Comparison of ENCODE assay signal across 21 cellular contexts in the genomic region with DNA sequence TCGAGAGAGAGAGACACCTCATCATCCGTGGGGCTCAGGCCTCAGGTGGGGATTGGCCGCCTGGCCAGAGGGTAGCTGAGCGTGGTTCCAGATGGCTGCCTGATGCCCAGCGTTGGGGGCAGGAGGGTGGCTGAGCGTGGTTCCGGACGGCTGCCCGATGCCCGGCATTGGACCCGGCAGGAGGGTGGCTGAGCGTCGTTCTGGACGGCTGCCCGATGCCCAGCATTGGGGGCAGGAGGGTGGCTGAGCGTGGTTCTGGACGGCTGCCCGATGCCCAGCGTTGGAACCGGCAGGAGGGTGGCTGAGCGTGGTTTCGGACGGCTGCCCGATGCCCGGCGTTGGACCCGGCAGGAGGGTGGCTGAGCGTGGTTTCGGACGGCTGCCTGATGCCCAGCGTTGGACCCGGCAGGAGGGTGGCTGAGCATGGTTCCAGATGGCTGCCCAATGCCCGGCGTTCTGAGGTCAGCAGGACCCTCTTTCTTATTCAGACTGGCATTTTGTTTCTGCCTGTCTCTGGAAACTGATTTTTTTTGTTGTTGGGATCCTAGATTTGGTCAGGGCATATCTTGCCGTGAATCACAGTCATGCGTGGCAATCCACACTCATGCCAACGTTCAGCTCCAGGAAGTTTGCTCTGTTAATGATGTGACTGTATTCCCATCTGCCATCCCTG. TPM values are rescaled to one million over a fixed set of nuclear protein-coding genes. Genes with fewer than 3 reads are reported as not detected.
DNase-seq lines count a peak whose midpoint lies in the region; ATAC-seq and TF ChIP-seq lines count a peak whose summit lies in the region.
"Had no signal": no experiment of that assay in that cellular context is flagged by ENCODE, and none has a peak within 500 bp of the region (broad histone marks: within the 10 kb centered on the region; RNA-seq: fewer than 3 reads in every experiment).

No MANE protein-coding gene starts in this region.

- H3K14ac ChIP-seq in trophoblast cell (ENCODE audit: low read length), result no peak overlapping the region

- no peak overlapping the region for H3K18ac ChIP-seq in trophoblast cell (ENCODE audit: low read length)

- H3K4me1 ChIP-seq in right atrium auricular region (peaks cover 0 to 10% of the 10 kb centered on the region in 2 donors), trophoblast cell (ENCODE audit: control insufficient read depth in 1 of 2, insufficient read depth in 2 of 2, low read length in 2 of 2) (no peaks in the 10 kb centered on the region)

- no peak overlapping the region for H3K23ac ChIP-seq in trophoblast cell (ENCODE audit: low read length)

- H3K9me3 ChIP-seq in right atrium auricular region (no peaks in the 10 kb centered on the region), trophoblast cell (ENCODE audit: insufficient read depth, low read depth, low read length) (peaks cover 51% of the 10 kb centered on the region)

- peaks cover 13% of the 10 kb centered on the region for H3K9me3 Mint-ChIP-seq in glutamatergic neuron (ENCODE audit: unreplicated experiment)

- POLR2A ChIA-PET in RWPE1 (lab: Yijun Ruan, JAX; ENCODE audit: low non-redundant PET), result no interaction called here

- WGBS in trophoblast cell (ENCODE audit: extremely low coverage, insufficient coverage, insufficient read length), result no CpG with 5 or more reads among the region's 37 CpGs

- H3K27me3 ChIP-seq in right atrium auricular region (peaks cover under 1 to 3% of the 10 kb centered on the region in 2 donors), trophoblast cell (ENCODE audit: insufficient read depth, low read length) (peaks cover 12% of the 10 kb centered on the region)

- peaks cover 3% of the 10 kb centered on the region for H3K4me1 Mint-ChIP-seq in glutamatergic neuron (ENCODE audit: low read depth, unreplicated experiment)

- no peak overlapping the region for H2AFZ ChIP-seq in trophoblast cell (ENCODE audit: insufficient read depth, low read length, poor library complexity)
- H2AFZ ChIP-seq: PC-9 had no signal

- intact Hi-C loops in left ventricle myocardium superior (cut with micrococcal nuclease), result no loop called here

- DNase-seq in left ventricle myocardium superior, result peak; percentile 11
- no peak for DNase-seq in right atrium auricular region (ENCODE audit: low spot score)
- DNase-seq in RWPE1 (ENCODE audit: low spot score), result no peak
- DNase-seq in glutamatergic neuron, result peak; percentile 3
- no peak for DNase-seq in trophoblast cell
- no peak for DNase-seq in UCSD-AML1 (lab: John Stamatoyannopoulos, UW; ENCODE audit: unreplicated experiment)
- DNase-seq in activated T-cell treated with anti-CD3 and anti-CD28 coated beads, Interleukin-2, amount 50 U/mL, for 48 hours, result no peak
- DNase-seq: DND-41, GDM1, H7, IMR-90, Kasumi-1, NCI-H1417 treated with DMSO at 0.1 percent for 48 hours, NCI-H1930, NCI-H2171, NCI-H446 treated with DMSO at 0.1 percent for 48 hours, NCI-H748 treated with DMSO at 0.1 percent for 48 hours had no signal

- TF ChIP-seq CTCF in right atrium auricular region (IDR thresholded peaks at IDR 0.05) (no peak), RWPE1 (conservative IDR thresholded peaks at IDR 0.05; ENCODE audit: low read depth) (no peak), glutamatergic neuron (IDR thresholded peaks at IDR 0.05; ENCODE audit: partially characterized antibody, unreplicated experiment) (no peak)

- no peak overlapping the region for H3K4me3 Mint-ChIP-seq in glutamatergic neuron (ENCODE audit: unreplicated experiment)

- H3K27me3 Mint-ChIP-seq in glutamatergic neuron (ENCODE audit: unreplicated experiment), result peaks cover 14% of the 10 kb centered on the region

- no peak for ATAC-seq in left ventricle myocardium superior
- ATAC-seq: GM12878, Right ventricle myocardium inferior had no signal

- no peak overlapping the region for H4K8ac ChIP-seq in trophoblast cell (ENCODE audit: low read depth, low read length)

- H3K79me2 ChIP-seq in trophoblast cell (ENCODE audit: control insufficient read depth, insufficient read depth, low read length, poor library complexity), result no peaks in the 10 kb centered on the region

- CTCF ChIA-PET in RWPE1 (lab: Yijun Ruan, JAX), result no interaction called here

- H3K27ac ChIP-seq in right atrium auricular region, result no peak overlapping the region
- H3K27ac ChIP-seq in RWPE1, result peak overlapping the region; percentile 86
- no peak overlapping the region for H3K27ac ChIP-seq in trophoblast cell (ENCODE audit: low read depth, low read length)
- H3K27ac ChIP-seq: PC-9 had no signal

- no peak overlapping the region for H2AK5ac ChIP-seq in trophoblast cell (ENCODE audit: low read length)

- H2BK5ac ChIP-seq in trophoblast cell (ENCODE audit: low read depth, low read length, poor library complexity), result no peak overlapping the region

- no peak overlapping the region for H3K4me2 ChIP-seq in trophoblast cell (ENCODE audit: low read length)
- H3K4me2 ChIP-seq: PC-9 had no signal

- no peaks in the 10 kb centered on the region for H3K36me3 ChIP-seq in right atrium auricular region
- H3K36me3 ChIP-seq in trophoblast cell (ENCODE audit: control insufficient read depth in 1 of 2, insufficient read depth in 2 of 2, low read length in 2 of 2), result no peaks in the 10 kb centered on the region

- no peak overlapping the region for H4K12ac ChIP-seq in trophoblast cell (ENCODE audit: low read depth, low read length)

- no peaks in the 10 kb centered on the region for H3K36me3 Mint-ChIP-seq in glutamatergic neuron (ENCODE audit: unreplicated experiment)

- no peak overlapping the region for H2BK120ac ChIP-seq in trophoblast cell (ENCODE audit: insufficient read depth, low read length, poor library complexity)

- H4K91ac ChIP-seq in trophoblast cell (ENCODE audit: low read depth, low read length), result no peak overlapping the region

- H3K4me3 ChIP-seq in right atrium auricular region (no peak overlapping the region), trophoblast cell (ENCODE audit: low read depth, low read length) (no peak overlapping the region)
- H3K4me3 ChIP-seq: GM12878, PC-9 had no signal

- no peaks in the 10 kb centered on the region for H3K79me1 ChIP-seq in trophoblast cell (ENCODE audit: low read length)

- H3K27ac Mint-ChIP-seq in glutamatergic neuron (ENCODE audit: unreplicated experiment), result no peak overlapping the region

- H3K4ac ChIP-seq in trophoblast cell (ENCODE audit: low read depth, low read length), result no peak overlapping the region

- H3K9ac ChIP-seq in trophoblast cell (ENCODE audit: low read length), result no peak overlapping the region

- H2BK12ac ChIP-seq in trophoblast cell (ENCODE audit: low read length), result no peak overlapping the region

RNA-seq across cellular contexts. Expression of gene GALNT9, which starts 40.7 kb away (rescaled TPM):
- total RNA-seq in left ventricle myocardium superior (1.6 TPM), right atrium auricular region (10 to 100 TPM in 1 of 2 donors, 1 to 10 TPM in 1; 4.0 to 10.8 TPM), glutamatergic neuron (ENCODE audit: unreplicated experiment) (13.7 TPM)
- polyA plus RNA-seq in trophoblast cell (2013), result 0.03 TPM in 1 of 2 replicates, not detected in the other
- total RNA-seq: GM12878, HT-29, Right ventricle myocardium inferior had no signal

Comparison
In these comparisons a context has a peak if more than half of its experiments do, and no peak if none do; other contexts are left out.
1. DNase-seq: peak in left ventricle myocardium superior (single experiment) and glutamatergic neuron (single experiment); none in right atrium auricular region (single experiment), RWPE1 (single experiment), trophoblast cell (0 of 2), UCSD-AML1 (single experiment) and activated T-cell treated with anti-CD3 and anti-CD28 coated beads, Interleukin-2, amount 50 U/mL, for 48 hours (0 of 2).